ENCODE assay signal across 17 cellular contexts in genomic region chr3:101166150-101166549, GRCh38.
DNase-seq lines count a peak whose midpoint lies in the region; ATAC-seq and TF ChIP-seq lines count a peak whose summit lies in the region.
"Had no signal": no experiment of that assay in that cellular context is flagged by ENCODE, and none has a peak within 500 bp of the region (broad histone marks: within the 10 kb centered on the region; RNA-seq: fewer than 3 reads in every experiment).

No MANE protein-coding gene starts in this region.

- peaks cover 15% of the 10 kb centered on the region for H3K27me3 Mint-ChIP-seq in stimulated activated memory B cell treated with anti-CD40 and anti-IgM and Interleukin-4, amounts not matched to agents 10 μg/mL and 1 μg/mL and 100 μg/mL, for 72 hours

- no peak overlapping the region for H3K27ac Mint-ChIP-seq in stimulated activated memory B cell treated with anti-CD40 and anti-IgM and Interleukin-4, amounts not matched to agents 10 μg/mL and 1 μg/mL and 100 μg/mL, for 72 hours
- H3K27ac Mint-ChIP-seq: B cell; CD14-positive monocyte; CD4-positive, alpha-beta T cell; HFFc6 had no signal

- H3K9me3 Mint-ChIP-seq in stimulated activated memory B cell treated with anti-CD40 and anti-IgM and Interleukin-4, amounts not matched to agents 10 μg/mL and 1 μg/mL and 100 μg/mL, for 72 hours = no peaks in the 10 kb centered on the region
- H3K9me3 Mint-ChIP-seq: CD4-positive, alpha-beta T cell; HFFc6 had no signal

- in situ Hi-C loops in GM13977 (cut with MboI; ENCODE audit: low pct_unique_long_range_greater_than_20kb, low sequenced_read_pairs, unreplicated experiment) = no loop called here

- H3K4me3 Mint-ChIP-seq in stimulated activated memory B cell treated with anti-CD40 and anti-IgM and Interleukin-4, amounts not matched to agents 10 μg/mL and 1 μg/mL and 100 μg/mL, for 72 hours = no peak overlapping the region
- H3K4me3 Mint-ChIP-seq: B cell; CD14-positive monocyte; CD4-positive, alpha-beta T cell; HFFc6 had no signal

- peaks cover 9% of the 10 kb centered on the region for H3K4me1 Mint-ChIP-seq in stimulated activated memory B cell treated with anti-CD40 and anti-IgM and Interleukin-4, amounts not matched to agents 10 μg/mL and 1 μg/mL and 100 μg/mL, for 72 hours
- H3K4me1 Mint-ChIP-seq: B cell, CD14-positive monocyte had no signal

- peak; percentile 6 for DNase-seq in GM13977 (ENCODE audit: low spot score)
- DNase-seq in NAMALWA (ENCODE audit: low spot score) = no peak
- no peak for DNase-seq in SIG-M5 (lab: John Stamatoyannopoulos, UW)
- DNase-seq in kidney tubule cell (ENCODE audit: low spot score) = no peak
- DNase-seq: Calu3; CD4-positive, alpha-beta T cell; COR-L47; DMS53; DND-41; GOT3; HFFc6 had no signal

- no peak for TF ChIP-seq CTCF in GM13977 (IDR thresholded peaks at IDR 0.05; ENCODE audit: extremely low read depth, insufficient read depth, missing control alignments)

- ATAC-seq in GM19351 (IDR thresholded peaks at IDR 0.05; ENCODE audit: unreplicated experiment) = peak; percentile 65
- peak; percentile 75 for ATAC-seq in HG03469 (IDR thresholded peaks at IDR 0.05; ENCODE audit: unreplicated experiment)
- peak; percentile 29 for ATAC-seq in stimulated activated memory B cell treated with anti-CD40 and anti-IgM and Interleukin-4, amounts not matched to agents 10 μg/mL and 1 μg/mL and 100 μg/mL, for 72 hours
- ATAC-seq in GM18907 (IDR thresholded peaks at IDR 0.05; ENCODE audit: unreplicated experiment) = no peak

- no peaks in the 10 kb centered on the region for H3K36me3 Mint-ChIP-seq in stimulated activated memory B cell treated with anti-CD40 and anti-IgM and Interleukin-4, amounts not matched to agents 10 μg/mL and 1 μg/mL and 100 μg/mL, for 72 hours
- H3K36me3 Mint-ChIP-seq: CD14-positive monocyte had no signal
